11 cellular contexts compared by ENCODE assay signal in genomic region chr7:3194501-3195141, GRCh38.
DNase-seq lines count a peak whose midpoint lies in the region; ATAC-seq and TF ChIP-seq lines count a peak whose summit lies in the region.
"Had no signal": no experiment of that assay in that cellular context is flagged by ENCODE, and none has a peak within 500 bp of the region (broad histone marks: within the 10 kb centered on the region; RNA-seq: fewer than 3 reads in every experiment).

No MANE protein-coding gene starts in this region.

- CTCF ChIA-PET in PC-9 (lab: Charles Lee), result no interaction called here

- H4K20me1 ChIP-seq in GM23338 (replicated peaks; ENCODE audit: insufficient read depth) (no peaks in the 10 kb centered on the region), PC-9 (ENCODE audit: insufficient read depth) (no peaks in the 10 kb centered on the region)

- TF ChIP-seq CTCF in GM23338 (conservative IDR thresholded peaks at IDR 0.05; ENCODE audit: low read depth in 2 of 2) (peak; percentile 38 to 46), PC-9 (conservative IDR thresholded peaks at IDR 0.05) (peak; percentile 69), fibroblast of villous mesenchyme (IDR thresholded peaks at IDR 0.05; ENCODE audit: insufficient read depth, low read depth, low read length) (peak; percentile 39)

- H3K4me2 ChIP-seq in GM23338 (peak overlapping the region; percentile 60), PC-9 (peak overlapping the region; percentile 52)

- POLR2A ChIA-PET in PC-9 (lab: Charles Lee; ENCODE audit: unreplicated experiment), result interaction anchor here (0.7 kb wide), 1 partner anchor 22 kb away, joined by 8 read pairs; no protein-coding TSS in a partner anchor

- no peak overlapping the region for H2AFZ ChIP-seq in GM23338
- H2AFZ ChIP-seq in PC-9, result no peak overlapping the region; the same call in 1 of the 2 replicates

- peaks cover 27% of the 10 kb centered on the region for H3K36me3 Mint-ChIP-seq in GM23338 (ENCODE audit: low read depth)
- H3K36me3 Mint-ChIP-seq: natural killer cell had no signal

- H3K27ac ChIP-seq in GM23338 (ENCODE audit: low read depth), result peak overlapping the region; percentile 90
- peak overlapping the region; percentile 83 for H3K27ac ChIP-seq in PC-9
- H3K27ac ChIP-seq: HL-60 had no signal

- DNase-seq in GM23338 (ENCODE audit: low spot score) (peak; percentile 97), PC-9 (peak; percentile 87 to 98), fibroblast of villous mesenchyme (ENCODE audit: low read depth) (peak; percentile 74), non-pigmented ciliary epithelial cell (ENCODE audit: low read depth) (peak; percentile 84), NCI-H510A (lab: John Stamatoyannopoulos, UW) (no peak), cerebellum (ENCODE audit: low spot score) (no peak)
- DNase-seq: activated CD8-positive, alpha-beta memory T cell treated with anti-CD3 and anti-CD28 coated beads, Interleukin-2, amount 10 ng/mL, durations not matched to agents 7 days and 5 days; natural killer cell had no signal

- peaks cover 53% of the 10 kb centered on the region for H3K4me1 Mint-ChIP-seq in GM23338

- no peaks in the 10 kb centered on the region for H3K9me2 ChIP-seq in GM23338 (ENCODE audit: insufficient read depth)
- H3K9me2 ChIP-seq in PC-9 (ENCODE audit: insufficient read depth), result no peaks in the 10 kb centered on the region

- H3K27me3 ChIP-seq in GM23338 (ENCODE audit: insufficient read depth), result no peaks in the 10 kb centered on the region
- no peaks in the 10 kb centered on the region for H3K27me3 ChIP-seq in PC-9 (ENCODE audit: insufficient read depth, low read depth)

- H3K36me3 ChIP-seq in GM23338 (ENCODE audit: insufficient read depth) (no peaks in the 10 kb centered on the region), PC-9 (ENCODE audit: low read depth) (no peaks in the 10 kb centered on the region)

- H3K4me3 Mint-ChIP-seq in GM23338, result peak overlapping the region; percentile 38; the same call in 2 of the 3 replicates
- H3K4me3 Mint-ChIP-seq: activated CD8-positive, alpha-beta memory T cell treated with anti-CD3 and anti-CD28 coated beads, Interleukin-2, amount 10 ng/mL, durations not matched to agents 7 days and 5 days; natural killer cell had no signal

- H3K79me2 ChIP-seq in GM23338 (replicated peaks; ENCODE audit: insufficient read depth), result no peaks in the 10 kb centered on the region
- H3K79me2 ChIP-seq in PC-9 (ENCODE audit: low read depth), result no peaks in the 10 kb centered on the region

- no peaks in the 10 kb centered on the region for H3F3A ChIP-seq in GM23338 (replicated peaks; ENCODE audit: low read depth)
- H3F3A ChIP-seq in PC-9 (ENCODE audit: insufficient read depth, low read depth), result peaks cover 31% of the 10 kb centered on the region

- H3K27me3 Mint-ChIP-seq in GM23338 (ENCODE audit: insufficient read depth, low read depth, poor library complexity), result peaks cover 16% of the 10 kb centered on the region

- no TSS peak for BruUV-seq in PC-9 (replicated peaks; lab: Mats Ljungman, UMichigan)

- ATAC-seq in GM23338 (peak; percentile 98), GM21515 (IDR thresholded peaks at IDR 0.05; ENCODE audit: unreplicated experiment) (no peak), HG03342 (IDR thresholded peaks at IDR 0.05; ENCODE audit: unreplicated experiment) (no peak)
- ATAC-seq: activated CD8-positive, alpha-beta memory T cell treated with anti-CD3 and anti-CD28 coated beads, Interleukin-2, amount 10 ng/mL, durations not matched to agents 7 days and 5 days; natural killer cell had no signal

- H3K4me1 ChIP-seq in GM23338 (ENCODE audit: insufficient read depth), result peaks cover 31% of the 10 kb centered on the region
- peaks cover 35% of the 10 kb centered on the region for H3K4me1 ChIP-seq in PC-9 (replicated peaks; ENCODE audit: insufficient read depth)

- peaks cover 32% of the 10 kb centered on the region for H3K9me3 Mint-ChIP-seq in GM23338
- H3K9me3 Mint-ChIP-seq: natural killer cell had no signal

- intact Hi-C loops in PC-9 (cut with micrococcal nuclease; ENCODE audit: unreplicated experiment), result loop anchor here (1.0 to 10.0 kb wide), 5 partner anchors 22 to 166 kb away; partner anchors contain the start of gene SDK1

- 0 out of 2 replicates have a peak overlapping the region, but pooled peaks have one; percentile 1 for H3K4me3 ChIP-seq in GM23338
- peak overlapping the region; percentile 3; the same call in 1 of the 2 replicates for H3K4me3 ChIP-seq in PC-9
- H3K4me3 ChIP-seq in fibroblast of villous mesenchyme (ENCODE audit: low read depth, low read length), result no peak overlapping the region

- H3K27ac Mint-ChIP-seq in GM23338, result peak overlapping the region; percentile 97
- H3K27ac Mint-ChIP-seq: activated CD8-positive, alpha-beta memory T cell treated with anti-CD3 and anti-CD28 coated beads, Interleukin-2, amount 10 ng/mL, durations not matched to agents 7 days and 5 days; natural killer cell had no signal

- H3K9me3 ChIP-seq in PC-9 (ENCODE audit: insufficient read depth, low read depth), result peaks cover 4% of the 10 kb centered on the region; the same call in 1 of the 2 replicates

TF ChIP-seq in GM23338, 12 proteins besides CTCF, POLR2A, EP300 and RAD21 (continues in another document):
- TF ChIP-seq JUNB (IDR thresholded peaks at IDR 0.05; ENCODE audit: unreplicated experiment) (no peak), EZH2phosphoT487 (IDR thresholded peaks at IDR 0.05; ENCODE audit: unreplicated experiment) (no peak), CREB1 (CRISPR knock-in tag; IDR thresholded peaks at IDR 0.05; ENCODE audit: low read depth) (no peak; the same call in 1 of the 2 replicates), REST (IDR thresholded peaks at IDR 0.05; ENCODE audit: unreplicated experiment) (no peak)

Comparison
In these comparisons a context has a peak if more than half of its experiments do, and no peak if none do; other contexts are left out.
1. DNase-seq: peak in GM23338 (single experiment), PC-9 (2 of 2), fibroblast of villous mesenchyme (single experiment) and non-pigmented ciliary epithelial cell (single experiment); none in NCI-H510A (single experiment) and cerebellum (single experiment).
2. Peak in every context shown above with its lines, with median percentiles within 50 percentile points of each other: CTCF ChIP-seq.